26 cellular contexts compared by ENCODE assay signal in the genomic region with DNA sequence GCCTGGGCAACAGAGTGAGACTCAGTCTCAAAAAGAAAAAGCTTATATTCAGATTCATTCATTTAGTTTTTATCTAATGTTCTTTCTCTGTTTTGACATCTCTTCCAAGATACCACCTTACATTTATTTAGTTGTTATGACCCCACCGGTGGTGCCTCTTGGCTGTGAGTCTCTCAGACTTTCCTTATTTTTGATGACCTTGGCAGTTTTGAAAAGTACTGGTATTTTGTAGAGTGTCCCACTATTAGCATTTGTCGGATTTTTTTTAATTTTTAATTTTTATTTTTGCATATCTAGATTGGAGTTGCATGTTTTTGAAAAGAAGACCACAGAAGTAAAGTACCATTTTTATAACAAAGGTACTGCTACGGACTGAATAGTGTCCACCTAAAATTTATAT.
"Had no signal": no experiment of that assay in that cellular context is flagged by ENCODE, and none has a peak within 500 bp of the region (broad histone marks: within the 10 kb centered on the region; RNA-seq: fewer than 3 reads in every experiment).

No MANE protein-coding gene starts in this region.

- DNase-seq: stimulated activated CD4-positive, alpha-beta T cell treated with anti-CD3 and anti-CD28 coated beads, Interleukin-2, amount 100 ng/mL, for 48 hours; stimulated activated CD4-positive, alpha-beta T cell treated with anti-CD3 and anti-CD28 coated beads, Interleukin-4, amount 100 ng/mL, for 1 hour; stimulated activated CD4-positive, alpha-beta T cell treated with anti-CD3 and anti-CD28 coated beads, Interleukin-4, amount 100 ng/mL, for 24 hours; stimulated activated CD4-positive, alpha-beta T cell treated with anti-CD3 and anti-CD28 coated beads, Interleukin-4, amount 100 ng/mL, for 4 hours; stimulated activated CD8-positive, alpha-beta memory T cell treated with anti-CD3 and anti-CD28 coated beads, Interleukin-4, amount 100 ng/mL, for 48 hours; stimulated activated naive B cell treated with anti-CD40 and anti-IgM and Interleukin-4, amounts not matched to agents 10 μg/mL and 1 μg/mL and 100 μg/mL, for 72 hours; stimulated activated naive CD4-positive, alpha-beta T cell; stimulated activated naive CD4-positive, alpha-beta T cell treated with Interleukin-2 at 50 U/mL for 16 hours; stimulated activated naive CD8-positive, alpha-beta T cell treated with anti-CD3 and anti-CD28 coated beads, Interleukin-15, amount 100 ng/mL, for 72 hours; stimulated activated naive CD8-positive, alpha-beta T cell treated with anti-CD3 and anti-CD28 coated beads, Interleukin-15, Interleukin-2, amounts not matched to agents 100 U/mL and 50 U/mL, for 24 hours; stomach; substantia nigra; testis; thyroid gland; tibial artery; transverse colon; upper lobe of left lung; upper lobe of right lung; uterus had no signal

- FAIRE-seq: urothelium cell line had no signal

- H3K4me3 ChIP-seq: stomach, suprapubic skin, testis, thoracic aorta, thyroid gland, tibial artery, tibial nerve, transverse colon, upper lobe of left lung, upper lobe of right lung, uterus, vagina had no signal

- H3K27ac ChIP-seq: stomach, suprapubic skin, testis, thoracic aorta, thyroid gland, tibial artery, tibial nerve, transverse colon, upper lobe of left lung, upper lobe of right lung, uterus, vagina had no signal

- H3K4me1 ChIP-seq: stomach, suprapubic skin, testis, thyroid gland, tibial artery, tibial nerve, transverse colon, upper lobe of left lung, upper lobe of right lung, uterus, vagina had no signal

- H3K9me3 ChIP-seq: suprapubic skin, testis, thoracic aorta, thyroid gland, tibial artery, tibial nerve, transverse colon, upper lobe of left lung, upper lobe of right lung, uterus, vagina had no signal

- H3K36me3 ChIP-seq: stomach, suprapubic skin, thoracic aorta, thyroid gland, tibial artery, tibial nerve, transverse colon, upper lobe of left lung, upper lobe of right lung, uterus, vagina had no signal

- ATAC-seq: stimulated activated effector memory CD8-positive, alpha-beta T cell treated with anti-CD3 and anti-CD28 coated beads, Interleukin-12 subunit alpha, Interleukin-12 subunit beta, amount 100 ng/mL, for 72 hours; stimulated activated memory B cell treated with anti-CD40 and anti-IgM and Interleukin-4, amounts not matched to agents 10 μg/mL and 1 μg/mL and 100 μg/mL, for 72 hours; stimulated activated naive B cell treated with anti-CD40 and anti-IgM and Interleukin-4, amounts not matched to agents 10 μg/mL and 1 μg/mL and 100 μg/mL, for 72 hours; stimulated activated naive CD8-positive, alpha-beta T cell treated with anti-CD3 and anti-CD28 coated beads, Interleukin-15, amount 100 ng/mL, for 72 hours; stimulated activated naive CD8-positive, alpha-beta T cell treated with anti-CD3 and anti-CD28 coated beads, Interleukin-15, Interleukin-2, amounts not matched to agents 100 U/mL and 50 U/mL, for 24 hours; upper lobe of right lung had no signal

- H3K27me3 ChIP-seq: stomach, suprapubic skin, testis, thyroid gland, tibial artery, tibial nerve, transverse colon, upper lobe of left lung, upper lobe of right lung, uterus, vagina had no signal
